In the genomic region with DNA sequence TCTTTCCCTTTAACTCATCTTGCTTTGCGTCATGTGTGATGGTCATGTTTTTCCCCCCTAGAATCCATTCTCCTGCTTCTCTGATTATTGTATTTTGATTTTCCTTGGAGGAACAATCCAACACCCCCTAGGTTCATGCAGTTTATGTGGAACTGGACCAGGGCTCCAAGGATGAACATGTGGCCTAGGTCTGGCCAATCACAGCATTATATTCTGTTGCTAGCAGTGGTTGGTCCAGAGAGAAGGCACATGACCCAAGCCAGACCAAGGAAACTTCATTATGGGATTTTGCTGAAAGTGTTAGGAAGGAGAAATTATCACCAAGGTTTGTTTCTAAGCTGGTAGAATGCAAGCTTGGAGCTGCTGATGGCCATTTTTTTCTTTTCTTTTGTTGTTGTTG, we compare ENCODE assay signal across 15 cellular contexts. TPM values are rescaled to one million over a fixed set of nuclear protein-coding genes. Genes with fewer than 3 reads are reported as not detected.
DNase-seq lines count a peak whose midpoint lies in the region; ATAC-seq and TF ChIP-seq lines count a peak whose summit lies in the region.
"Had no signal": no experiment of that assay in that cellular context is flagged by ENCODE, and none has a peak within 500 bp of the region (broad histone marks: within the 10 kb centered on the region; RNA-seq: fewer than 3 reads in every experiment).

No MANE protein-coding gene starts in this region.

- TF ChIP-seq EP300 in gastroesophageal sphincter (IDR thresholded peaks at IDR 0.05) (no peak), suprapubic skin (IDR thresholded peaks at IDR 0.05) (no peak)

- peaks cover 0 to 36% (median 6%) of the 10 kb centered on the region in 3 donors for H3K4me1 ChIP-seq in gastroesophageal sphincter
- peaks cover 29% of the 10 kb centered on the region for H3K4me1 ChIP-seq in suprapubic skin

- no peaks in the 10 kb centered on the region for H3K27me3 Mint-ChIP-seq in activated T-cell treated with anti-CD3 and anti-CD28 coated beads, Interleukin-2, amount 50 U/mL, for 24 hours
- H3K27me3 Mint-ChIP-seq in T-helper 17 cell (no peaks in the 10 kb centered on the region), endothelial cell (ENCODE audit: unreplicated experiment) (no peaks in the 10 kb centered on the region)

- 94 to 100% methylated on average over 1 of the region's 1 CpG for WGBS in gastroesophageal sphincter (ENCODE audit: low coverage in 1 of 2), 2 donors
- 100% methylated on average over 1 of the region's 1 CpG for WGBS in suprapubic skin

- TF ChIP-seq POLR2A in gastroesophageal sphincter (IDR thresholded peaks at IDR 0.05), result no peak
- no peak for TF ChIP-seq POLR2A in suprapubic skin (IDR thresholded peaks at IDR 0.05)

- H3K36me3 Mint-ChIP-seq in activated T-cell treated with anti-CD3 and anti-CD28 coated beads, Interleukin-2, amount 50 U/mL, for 24 hours (ENCODE audit: low read depth), result no peaks in the 10 kb centered on the region
- no peaks in the 10 kb centered on the region for H3K36me3 Mint-ChIP-seq in T-helper 17 cell (ENCODE audit: low read depth)
- no peaks in the 10 kb centered on the region for H3K36me3 Mint-ChIP-seq in endothelial cell (ENCODE audit: low read depth, unreplicated experiment)

- H3K4me3 Mint-ChIP-seq in activated T-cell treated with anti-CD3 and anti-CD28 coated beads, Interleukin-2, amount 50 U/mL, for 24 hours, result no peak overlapping the region
- peak overlapping the region; percentile 70 for H3K4me3 Mint-ChIP-seq in T-helper 17 cell
- no peak overlapping the region for H3K4me3 Mint-ChIP-seq in endothelial cell (ENCODE audit: unreplicated experiment)
- H3K4me3 Mint-ChIP-seq: neural crest cell had no signal

- H3K4me1 Mint-ChIP-seq in activated T-cell treated with anti-CD3 and anti-CD28 coated beads, Interleukin-2, amount 50 U/mL, for 24 hours (ENCODE audit: low read depth), result peaks cover 34% of the 10 kb centered on the region
- H3K4me1 Mint-ChIP-seq in T-helper 17 cell, result peaks cover 23% of the 10 kb centered on the region
- H3K4me1 Mint-ChIP-seq in endothelial cell (ENCODE audit: unreplicated experiment), result peaks cover 9% of the 10 kb centered on the region

- ATAC-seq in T-helper 17 cell (no peak), gastroesophageal sphincter (no peak), HG03460 (IDR thresholded peaks at IDR 0.05; ENCODE audit: unreplicated experiment) (no peak)

- H3K4me3 ChIP-seq in gastroesophageal sphincter (no peak overlapping the region), suprapubic skin (no peak overlapping the region)
- H3K4me3 ChIP-seq: thoracic aorta had no signal

- DNase-seq in activated T-cell treated with anti-CD3 and anti-CD28 coated beads, Interleukin-2, amount 50 U/mL, for 24 hours, result no peak
- DNase-seq in activated T-cell treated with anti-CD3 and anti-CD28 coated beads for 4 hours (no peak), T-helper 17 cell (no peak), suprapubic skin (ENCODE audit: low spot score in 2 of 2) (no peak), medulla oblongata (ENCODE audit: extremely low spot score) (no peak), endothelial cell (ENCODE audit: low spot score) (no peak)
- DNase-seq: activated T-cell treated with anti-CD3 and anti-CD28 coated beads, Interleukin-2, amount 50 U/mL, for 1 hour; brain microvascular endothelial cell; DMS 273 treated with DMSO at 0.1 percent for 48 hours; NCI-H2081 treated with DMSO at 0.1 percent for 48 hours; NCI-H774 had no signal

- H3K9me3 Mint-ChIP-seq in activated T-cell treated with anti-CD3 and anti-CD28 coated beads, Interleukin-2, amount 50 U/mL, for 24 hours, result no peaks in the 10 kb centered on the region
- no peaks in the 10 kb centered on the region for H3K9me3 Mint-ChIP-seq in endothelial cell (ENCODE audit: unreplicated experiment)
- H3K9me3 Mint-ChIP-seq: neural crest cell had no signal

- TF ChIP-seq CTCF in gastroesophageal sphincter (IDR thresholded peaks at IDR 0.05), result no peak
- no peak for TF ChIP-seq CTCF in suprapubic skin (IDR thresholded peaks at IDR 0.05)
- no peak for TF ChIP-seq CTCF in endothelial cell (IDR thresholded peaks at IDR 0.05; ENCODE audit: unreplicated experiment)

- peak overlapping the region; percentile 91 for H3K27ac Mint-ChIP-seq in activated T-cell treated with anti-CD3 and anti-CD28 coated beads, Interleukin-2, amount 50 U/mL, for 24 hours
- H3K27ac Mint-ChIP-seq in T-helper 17 cell (peak overlapping the region; percentile 97), endothelial cell (ENCODE audit: unreplicated experiment) (no peak overlapping the region)

- peak overlapping the region in 3 of 4 donors; percentile 52 to 70 (median 63) for H3K27ac ChIP-seq in gastroesophageal sphincter
- H3K27ac ChIP-seq in suprapubic skin, result peak overlapping the region; percentile 61
- H3K27ac ChIP-seq: brain microvascular endothelial cell had no signal

- H3K9me3 ChIP-seq in T-helper 17 cell (ENCODE audit: control insufficient read depth, low read length, poor library complexity, severe bottlenecking), result no peaks in the 10 kb centered on the region
- H3K9me3 ChIP-seq in gastroesophageal sphincter, result no peaks in the 10 kb centered on the region
- no peaks in the 10 kb centered on the region for H3K9me3 ChIP-seq in suprapubic skin
- H3K9me3 ChIP-seq: thoracic aorta had no signal

- H3K27me3 ChIP-seq in gastroesophageal sphincter, result no peaks in the 10 kb centered on the region
- no peaks in the 10 kb centered on the region for H3K27me3 ChIP-seq in suprapubic skin
- H3K27me3 ChIP-seq: brain microvascular endothelial cell had no signal

- no peaks in the 10 kb centered on the region for H3K36me3 ChIP-seq in gastroesophageal sphincter
- H3K36me3 ChIP-seq in suprapubic skin, result no peaks in the 10 kb centered on the region
- H3K36me3 ChIP-seq: brain microvascular endothelial cell, thoracic aorta had no signal

RNA-seq across cellular contexts. Expression of a gene that starts 6.9 kb away (rescaled TPM):
- total RNA-seq in T-helper 17 cell (10 to 100 TPM; 45.5 to 49.4 TPM), gastroesophageal sphincter (10 to 100 TPM; 37.5 to 48.6 (median 41.9) TPM), suprapubic skin (10 to 100 TPM; 24.6 to 36.6 (median 29.1) TPM), endothelial cell (ENCODE audit: unreplicated experiment) (13.7 TPM)

RNA-seq across cellular contexts. Expression of a gene that starts 23.9 kb away (rescaled TPM):
- total RNA-seq in T-helper 17 cell (1 to 10 TPM; 5.0 to 8.5 TPM), gastroesophageal sphincter (10 to 100 TPM; 19.4 to 32.5 (median 30.5) TPM), suprapubic skin (10 to 100 TPM; 18.9 to 46.4 (median 28.4) TPM), endothelial cell (ENCODE audit: unreplicated experiment) (24.4 TPM)
